ENCODE assay signal across 8 cellular contexts in the genomic region with DNA sequence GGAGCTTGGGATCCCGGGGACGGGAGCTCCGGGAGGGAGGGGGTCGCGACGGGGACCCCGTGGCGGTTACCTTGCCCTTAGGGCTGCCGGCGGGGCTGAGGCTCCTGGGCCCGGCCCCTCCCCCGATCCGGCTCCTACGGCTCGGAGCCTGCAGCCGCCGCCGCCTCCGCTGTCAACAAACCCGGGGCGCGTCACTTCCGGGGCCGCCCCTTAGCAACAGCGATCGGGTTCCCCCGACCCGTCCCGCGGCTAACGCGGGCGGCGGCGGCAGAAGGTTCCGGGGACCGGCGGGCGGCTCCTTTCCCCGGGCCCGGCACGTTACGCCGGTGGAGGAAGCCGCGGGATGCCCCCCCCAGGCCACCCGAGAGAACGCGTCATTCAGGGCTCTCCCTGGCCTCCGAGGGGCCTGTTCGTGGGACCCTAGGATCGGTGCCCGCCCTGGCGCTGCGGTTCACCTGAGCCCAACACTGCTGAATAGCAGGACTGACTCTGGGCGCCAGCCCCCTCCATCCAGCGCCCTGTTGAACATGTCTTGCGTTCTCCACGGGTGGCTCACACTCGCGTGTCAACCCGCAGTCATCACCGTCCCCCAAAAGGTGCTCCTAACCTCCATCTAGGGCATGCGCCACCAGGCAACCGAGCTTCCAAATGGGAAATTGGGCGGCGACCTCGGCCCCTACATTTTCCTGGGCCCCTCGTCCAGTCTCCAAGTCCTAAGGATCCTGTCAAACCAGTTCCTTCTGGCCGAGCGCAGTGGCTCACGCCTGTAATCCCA. TPM values are rescaled to one million over a fixed set of nuclear protein-coding genes. Genes with fewer than 3 reads are reported as not detected.
DNase-seq lines count a peak whose midpoint lies in the region; ATAC-seq and TF ChIP-seq lines count a peak whose summit lies in the region.

A gene (minus strand): TSS at position 183 of the 775 bp plus-strand sequence. CDS start 16,362 bp downstream, outside the sequence.

- H3K27ac ChIP-seq in left ventricle myocardium inferior (replicated peaks): peak within 1 kb of the TSS; percentile 97
- peak within 1 kb of the TSS; percentile 94 to 97 for H3K27ac ChIP-seq in prostate gland

- peak within 1 kb of the TSS; percentile 71 for H3K4me3 ChIP-seq in GM12875 (ENCODE audit: low read depth, low read length)
- peak within 1 kb of the TSS; percentile 87 for H3K4me3 ChIP-seq in left ventricle myocardium inferior
- peak within 1 kb of the TSS; percentile 93 to 100 for H3K4me3 ChIP-seq in prostate gland

- peak; percentile 91 for ATAC-seq in HG02840 (IDR thresholded peaks at IDR 0.05; ENCODE audit: low FRiP score, unreplicated experiment)

- TF ChIP-seq POLR2A in prostate gland (IDR thresholded peaks at IDR 0.05): peak; percentile 81

- intact Hi-C loops in T-helper 1 cell treated with Interleukin-12 subunit alpha and Interleukin-12 subunit beta and Interleukin-4 antibody, amounts not matched to agents 30 ng/mL and 1 ng/mL, for 36 hours (cut with micrococcal nuclease): loop anchor here (1.0 to 5.0 kb wide), 16 partner anchors 15 to 870 kb away; a partner anchor contains a TSS
- intact Hi-C loops in left ventricle myocardium inferior (cut with micrococcal nuclease): no loop called here
- intact Hi-C loops in prostate gland (cut with DNase I): loop anchor here (2.0 kb wide), 1 partner anchor 15 kb away; a partner anchor contains a TSS

- H3K36me3 ChIP-seq in left ventricle myocardium inferior (no peaks in the 10 kb centered on the region), prostate gland (no peaks in the 10 kb centered on the region)

- peaks cover 11% of the 10 kb centered on the region for H3K9me3 ChIP-seq in left ventricle myocardium inferior (replicated peaks)
- no peaks in the 10 kb centered on the region for H3K9me3 ChIP-seq in prostate gland

- H3K27me3 ChIP-seq in left ventricle myocardium inferior (ENCODE audit: low read depth): no peaks in the 10 kb centered on the region
- no peaks in the 10 kb centered on the region for H3K27me3 ChIP-seq in prostate gland (replicated peaks; ENCODE audit: insufficient read depth)

- WGBS in prostate gland: under 1% methylated on average over 23 of the region's 72 CpGs

- TF ChIP-seq CTCF in GM12875 (IDR thresholded peaks at IDR 0.05; ENCODE audit: borderline replicate concordance, insufficient read depth, low read depth, low read length): no peak
- no peak for TF ChIP-seq CTCF in left ventricle myocardium inferior (IDR thresholded peaks at IDR 0.05; ENCODE audit: borderline replicate concordance)
- TF ChIP-seq CTCF in prostate gland (IDR thresholded peaks at IDR 0.05): peak in 1 of 4 experiments; percentile 16

- H3K4me1 ChIP-seq in left ventricle myocardium inferior (peaks cover 43% of the 10 kb centered on the region), prostate gland (replicated peaks) (peaks cover 5% of the 10 kb centered on the region)

- DNase-seq in NCI-H146 (lab: John Stamatoyannopoulos, UW) (peak; percentile 83), amniotic epithelial cell (ENCODE audit: low read depth) (peak; percentile 83), left ventricle myocardium inferior (peak; percentile 95), prostate gland (ENCODE audit: low spot score) (peak; percentile 93), ureter (ENCODE audit: low spot score) (peak; percentile 93)

RNA-seq across cellular contexts. Expression of the gene that starts here (rescaled TPM):
- total RNA-seq in T-helper 1 cell treated with Interleukin-12 subunit alpha and Interleukin-12 subunit beta and Interleukin-4 antibody, amounts not matched to agents 30 ng/mL and 1 ng/mL, for 36 hours: 22.7 and 23.7 TPM in 2 replicates
- total RNA-seq in left ventricle myocardium inferior (61.6 TPM), prostate gland (100 to 1,000 TPM in 1 of 2 donors, 10 to 100 TPM in 1; 86.6 to 122 TPM), ureter (46.6 TPM)

Comparison
In these comparisons a context has a peak if more than half of its experiments do, and no peak if none do; other contexts are left out.
1. Peak in every context shown above with its lines: DNase-seq, ATAC-seq, H3K4me3 ChIP-seq and H3K27ac ChIP-seq.